Comparison of ENCODE assay signal across 28 cellular contexts in genomic region chr21:44291078-44291935, GRCh38. TPM values are rescaled to one million over a fixed set of nuclear protein-coding genes. Genes with fewer than 3 reads are reported as not detected.
DNase-seq lines count a peak whose midpoint lies in the region; ATAC-seq and TF ChIP-seq lines count a peak whose summit lies in the region.
"Had no signal": no experiment of that assay in that cellular context is flagged by ENCODE, and none has a peak within 500 bp of the region (broad histone marks: within the 10 kb centered on the region; RNA-seq: fewer than 3 reads in every experiment).

No MANE protein-coding gene starts in this region.

- no peak overlapping the region for H3K4me2 ChIP-seq in MM.1S (ENCODE audit: low read depth, low read length)
- H3K4me2 ChIP-seq: BLaER1, GM23338 had no signal

- DNase-seq in T-helper 2 cell treated with Interferon-gamma antibody and Interleukin-4, amounts not matched to agents 5 μg/mL and 100 μg/mL, for 36 hours (ENCODE audit: low spot score): no peak
- DNase-seq in T-helper 2 cell (no peak), T-helper 17 cell (peak in 1 of 3 donors; percentile 7), psoas muscle (peak; percentile 7 to 54), cerebellum (ENCODE audit: low spot score) (no peak), MM.1S (no peak)
- DNase-seq in CD4-positive, CD25-positive, alpha-beta regulatory T cell: no peak
- DNase-seq: ACHN; Caco-2; CD4-positive, alpha-beta T cell; DND-41; H9; HFFc6; Kasumi-1; MV-4-11; NCI-H1105; NCI-H146; NCI-H1930; NCI-H2107; NK-92 treated with Interleukin-12 subunit alpha and Interleukin-12 subunit beta, amount 100 ng/mL, for 24 hours; RPMI8226; SHP77 had no signal

- 77 to 86% (median 77%) methylated on average over 32 to 33 of the region's 33 CpGs for WGBS in psoas muscle, 3 donors

- H3K4me3 Mint-ChIP-seq in T-helper 2 cell treated with Interferon-gamma antibody and Interleukin-4, amounts not matched to agents 5 μg/mL and 100 μg/mL, for 36 hours: peak overlapping the region; percentile 32
- H3K4me3 Mint-ChIP-seq in CD4-positive, CD25-positive, alpha-beta regulatory T cell: peak overlapping the region in 2 of 4 donors; percentile 32 to 39
- peak overlapping the region; percentile 84 for H3K4me3 Mint-ChIP-seq in T-helper 17 cell
- H3K4me3 Mint-ChIP-seq in activated T-helper 17 cell treated with anti-CD3 and anti-CD28 coated beads, Interleukin-2, amount 50 U/mL, for 72 hours: no peak overlapping the region
- H3K4me3 Mint-ChIP-seq: GM23338, H9, HFFc6 had no signal

- intact Hi-C loops in psoas muscle (cut with DNase I): no loop called here

- H4K20me1 ChIP-seq in MM.1S (ENCODE audit: insufficient read depth, low read length): no peaks in the 10 kb centered on the region
- H4K20me1 ChIP-seq: BLaER1 had no signal

- H3K4me1 Mint-ChIP-seq in T-helper 2 cell treated with Interferon-gamma antibody and Interleukin-4, amounts not matched to agents 5 μg/mL and 100 μg/mL, for 36 hours (ENCODE audit: low read depth): peaks cover 10% of the 10 kb centered on the region
- peaks cover 0 to 21% (median 4%) of the 10 kb centered on the region in 4 donors for H3K4me1 Mint-ChIP-seq in CD4-positive, CD25-positive, alpha-beta regulatory T cell
- peaks cover 24% of the 10 kb centered on the region for H3K4me1 Mint-ChIP-seq in T-helper 17 cell
- peaks cover 4% of the 10 kb centered on the region for H3K4me1 Mint-ChIP-seq in activated T-helper 17 cell treated with anti-CD3 and anti-CD28 coated beads, Interleukin-2, amount 50 U/mL, for 72 hours
- H3K4me1 Mint-ChIP-seq: GM23338 had no signal

- no peaks in the 10 kb centered on the region for H3K79me2 ChIP-seq in MM.1S (ENCODE audit: low read length)

- no peaks in the 10 kb centered on the region for H3K27me3 ChIP-seq in CD4-positive, CD25-positive, alpha-beta regulatory T cell (ENCODE audit: control insufficient read depth, insufficient read depth, low read length)
- H3K27me3 ChIP-seq in psoas muscle (ENCODE audit: insufficient read depth in 3 of 3, low read length in 2 of 3) (peaks cover 0 to 21% (median 3%) of the 10 kb centered on the region in 3 donors), MM.1S (replicated peaks; ENCODE audit: insufficient read depth, low read length) (peaks cover 94% of the 10 kb centered on the region)
- H3K27me3 ChIP-seq: BLaER1 had no signal

- H3K27ac Mint-ChIP-seq in T-helper 2 cell treated with Interferon-gamma antibody and Interleukin-4, amounts not matched to agents 5 μg/mL and 100 μg/mL, for 36 hours: no peak overlapping the region
- H3K27ac Mint-ChIP-seq in CD4-positive, CD25-positive, alpha-beta regulatory T cell: peak overlapping the region in 2 of 3 donors; percentile 11 to 71
- peak overlapping the region; percentile 81 for H3K27ac Mint-ChIP-seq in T-helper 17 cell
- H3K27ac Mint-ChIP-seq in activated T-helper 17 cell treated with anti-CD3 and anti-CD28 coated beads, Interleukin-2, amount 50 U/mL, for 72 hours: no peak overlapping the region
- H3K27ac Mint-ChIP-seq: GM23338, HFFc6 had no signal

- no peaks in the 10 kb centered on the region for H3K36me3 ChIP-seq in CD4-positive, CD25-positive, alpha-beta regulatory T cell (ENCODE audit: control insufficient read depth, insufficient read depth, low read length)
- H3K36me3 ChIP-seq in psoas muscle (ENCODE audit: insufficient read depth in 1 of 2, low read depth in 1 of 2): no peaks in the 10 kb centered on the region
- no peaks in the 10 kb centered on the region for H3K36me3 ChIP-seq in MM.1S (replicated peaks; ENCODE audit: insufficient read depth, low read length)
- H3K36me3 ChIP-seq: BLaER1 had no signal

- peaks cover 23% of the 10 kb centered on the region for H3K4me1 ChIP-seq in CD4-positive, CD25-positive, alpha-beta regulatory T cell (ENCODE audit: control insufficient read depth, insufficient read depth, low read length, poor library complexity, severe bottlenecking)
- no peaks in the 10 kb centered on the region for H3K4me1 ChIP-seq in psoas muscle
- no peaks in the 10 kb centered on the region for H3K4me1 ChIP-seq in MM.1S (ENCODE audit: low read length)
- H3K4me1 ChIP-seq: Caco-2 had no signal

- no peak overlapping the region for H3K4me3 ChIP-seq in CD4-positive, CD25-positive, alpha-beta regulatory T cell (ENCODE audit: low read depth, low read length)
- H3K4me3 ChIP-seq in psoas muscle (no peak overlapping the region), MM.1S (ENCODE audit: low read length) (no peak overlapping the region)
- H3K4me3 ChIP-seq: BLaER1, GM23338, K562 had no signal

- H3K9me3 Mint-ChIP-seq in T-helper 2 cell treated with Interferon-gamma antibody and Interleukin-4, amounts not matched to agents 5 μg/mL and 100 μg/mL, for 36 hours: no peaks in the 10 kb centered on the region
- H3K9me3 Mint-ChIP-seq in CD4-positive, CD25-positive, alpha-beta regulatory T cell: no peaks in the 10 kb centered on the region
- H3K9me3 Mint-ChIP-seq in activated T-helper 17 cell treated with anti-CD3 and anti-CD28 coated beads, Interleukin-2, amount 50 U/mL, for 72 hours: no peaks in the 10 kb centered on the region
- H3K9me3 Mint-ChIP-seq: CD4-positive, alpha-beta T cell; GM23338; H9; HFFc6 had no signal

- TF ChIP-seq CTCF in psoas muscle (IDR thresholded peaks at IDR 0.05) (no peak), MM.1S (IDR thresholded peaks at IDR 0.05; ENCODE audit: low read length) (no peak)

- H3F3A ChIP-seq in MM.1S (ENCODE audit: insufficient read depth, low read length): no peaks in the 10 kb centered on the region

- H3K27ac ChIP-seq in CD4-positive, CD25-positive, alpha-beta regulatory T cell (ENCODE audit: insufficient read depth, low read length, poor library complexity, severe bottlenecking): no peak overlapping the region
- H3K27ac ChIP-seq in psoas muscle: no peak overlapping the region
- H3K27ac ChIP-seq in MM.1S (ENCODE audit: low read length): no peak overlapping the region
- H3K27ac ChIP-seq: BLaER1 had no signal

- H2AFZ ChIP-seq in MM.1S (ENCODE audit: low read length): no peak overlapping the region
- H2AFZ ChIP-seq: GM23338 had no signal

- H3K9me3 ChIP-seq in CD4-positive, CD25-positive, alpha-beta regulatory T cell (ENCODE audit: control insufficient read depth in 2 of 2, low read length in 2 of 2): no peaks in the 10 kb centered on the region
- H3K9me3 ChIP-seq in T-helper 17 cell (ENCODE audit: control insufficient read depth, low read length, poor library complexity, severe bottlenecking): no peaks in the 10 kb centered on the region
- no peaks in the 10 kb centered on the region for H3K9me3 ChIP-seq in psoas muscle
- no peaks in the 10 kb centered on the region for H3K9me3 ChIP-seq in MM.1S (replicated peaks; ENCODE audit: insufficient read depth, low read length)
- H3K9me3 ChIP-seq: BLaER1, Caco-2 had no signal

- H3K27me3 Mint-ChIP-seq in T-helper 2 cell treated with Interferon-gamma antibody and Interleukin-4, amounts not matched to agents 5 μg/mL and 100 μg/mL, for 36 hours (ENCODE audit: low read depth): no peaks in the 10 kb centered on the region
- peaks cover 4% of the 10 kb centered on the region for H3K27me3 Mint-ChIP-seq in CD4-positive, CD25-positive, alpha-beta regulatory T cell
- no peaks in the 10 kb centered on the region for H3K27me3 Mint-ChIP-seq in T-helper 17 cell
- no peaks in the 10 kb centered on the region for H3K27me3 Mint-ChIP-seq in activated T-helper 17 cell treated with anti-CD3 and anti-CD28 coated beads, Interleukin-2, amount 50 U/mL, for 72 hours

- H3K9me2 ChIP-seq in MM.1S (replicated peaks; ENCODE audit: insufficient read depth, low read length): no peaks in the 10 kb centered on the region

- ATAC-seq in CD4-positive, CD25-positive, alpha-beta regulatory T cell (ENCODE audit: low read depth in 2 of 2): no peak
- ATAC-seq in T-helper 17 cell: no peak
- ATAC-seq in psoas muscle: no peak
- ATAC-seq in activated T-helper 17 cell treated with anti-CD3 and anti-CD28 coated beads, Interleukin-2, amount 50 U/mL, for 72 hours (replicated peaks): no peak

- H3K9ac ChIP-seq in MM.1S (ENCODE audit: low read length): no peak overlapping the region
- H3K9ac ChIP-seq: BLaER1 had no signal

- H3K36me3 Mint-ChIP-seq in T-helper 2 cell treated with Interferon-gamma antibody and Interleukin-4, amounts not matched to agents 5 μg/mL and 100 μg/mL, for 36 hours (ENCODE audit: low read depth): no peaks in the 10 kb centered on the region
- H3K36me3 Mint-ChIP-seq in CD4-positive, CD25-positive, alpha-beta regulatory T cell: no peaks in the 10 kb centered on the region
- H3K36me3 Mint-ChIP-seq in T-helper 17 cell (ENCODE audit: low read depth): no peaks in the 10 kb centered on the region
- no peaks in the 10 kb centered on the region for H3K36me3 Mint-ChIP-seq in activated T-helper 17 cell treated with anti-CD3 and anti-CD28 coated beads, Interleukin-2, amount 50 U/mL, for 72 hours (ENCODE audit: low read depth)

RNA-seq across cellular contexts. Expression of gene AIRE, which starts 5.6 kb away (rescaled TPM):
- 0.39 TPM for total RNA-seq in CD4-positive, CD25-positive, alpha-beta regulatory T cell
- polyA plus RNA-seq in CD4-positive, CD25-positive, alpha-beta regulatory T cell: 1 to 10 TPM in 1 of 4 donors, under 1 TPM in 3; 0.07 to 2.0 (median 0.33) TPM
- total RNA-seq in T-helper 17 cell: 1 to 10 TPM; 1.4 to 3.4 TPM
- total RNA-seq in psoas muscle: under 1 TPM in 1 of 4 donors, not detected in 3; 0.19 TPM
- under 1 TPM; 0.01 to 0.17 (median 0.04) TPM for polyA plus RNA-seq in psoas muscle
- 0.09 TPM for total RNA-seq in cerebellum
- total RNA-seq in activated T-helper 17 cell treated with anti-CD3 and anti-CD28 coated beads, Interleukin-2, amount 50 U/mL, for 72 hours: not detected
- total RNA-seq: Caco-2, K562, M059J, SK-MEL-5 had no signal
- polyA plus RNA-seq: GM23338 had no signal

RNA-seq across cellular contexts. Expression of gene PFKL, which starts 8.5 kb away (rescaled TPM):
- 204 TPM for total RNA-seq in CD4-positive, CD25-positive, alpha-beta regulatory T cell
- polyA plus RNA-seq in CD4-positive, CD25-positive, alpha-beta regulatory T cell: 100 to 1,000 TPM; 125 to 185 (median 157) TPM
- total RNA-seq in T-helper 17 cell (100 to 1,000 TPM; 132 to 176 TPM), psoas muscle (10 to 100 TPM; 17.8 to 33.6 (median 27.7) TPM), cerebellum (77.6 TPM)
- polyA plus RNA-seq in psoas muscle: 10 to 100 TPM in 2 of 3 donors, 1 to 10 TPM in 1; 9.2 to 21.2 (median 13.7) TPM
- total RNA-seq in activated T-helper 17 cell treated with anti-CD3 and anti-CD28 coated beads, Interleukin-2, amount 50 U/mL, for 72 hours: 100 to 1,000 TPM; 150 to 184 TPM

RNA-seq across cellular contexts. Expression of gene DNMT3L, which starts 29.6 kb away (rescaled TPM):
- not detected for total RNA-seq in CD4-positive, CD25-positive, alpha-beta regulatory T cell
- polyA plus RNA-seq in CD4-positive, CD25-positive, alpha-beta regulatory T cell: not detected
- total RNA-seq in T-helper 17 cell: not detected
- total RNA-seq in psoas muscle: not detected
- polyA plus RNA-seq in psoas muscle: not detected
- not detected for total RNA-seq in cerebellum
- not detected for total RNA-seq in activated T-helper 17 cell treated with anti-CD3 and anti-CD28 coated beads, Interleukin-2, amount 50 U/mL, for 72 hours
- total RNA-seq: CD4-positive, alpha-beta T cell; GM23338; HFFc6; K562; M059J; SK-MEL-5 had no signal

RNA-seq across cellular contexts. Expression of gene CFAP410, which starts 47.9 kb away (rescaled TPM):
- 49.1 TPM for total RNA-seq in CD4-positive, CD25-positive, alpha-beta regulatory T cell
- 10 to 100 TPM; 16.4 to 18.1 (median 17.1) TPM for polyA plus RNA-seq in CD4-positive, CD25-positive, alpha-beta regulatory T cell
- 10 to 100 TPM; 48.0 to 54.2 TPM for total RNA-seq in T-helper 17 cell
- 10 to 100 TPM in 2 of 4 donors, 1 to 10 TPM in 2; 8.3 to 10.5 (median 9.7) TPM for total RNA-seq in psoas muscle
- 10 to 100 TPM in 2 of 3 donors, 1 to 10 TPM in 1; 9.9 to 13.7 (median 10.1) TPM for polyA plus RNA-seq in psoas muscle
- total RNA-seq in cerebellum: 9.3 TPM
- total RNA-seq in activated T-helper 17 cell treated with anti-CD3 and anti-CD28 coated beads, Interleukin-2, amount 50 U/mL, for 72 hours: 10 to 100 TPM; 13.7 to 16.4 TPM

RNA-seq across cellular contexts. Expression of gene ICOSLG, which starts 50.6 kb away (rescaled TPM):
- total RNA-seq in CD4-positive, CD25-positive, alpha-beta regulatory T cell: 22.6 TPM
- 1 to 10 TPM in 2 of 4 donors, under 1 TPM in 2; 0.49 to 2.0 (median 1.3) TPM for polyA plus RNA-seq in CD4-positive, CD25-positive, alpha-beta regulatory T cell
- total RNA-seq in T-helper 17 cell: 10 to 100 TPM in 1 of 2 donors, 1 to 10 TPM in 1; 9.4 to 19.1 TPM
- total RNA-seq in psoas muscle: 1 to 10 TPM in 3 of 4 donors, under 1 TPM in 1; 0.69 to 5.9 (median 2.6) TPM
- polyA plus RNA-seq in psoas muscle: 1 to 10 TPM in 2 of 3 donors, under 1 TPM in 1; 0.27 to 1.6 (median 1.0) TPM
- total RNA-seq in cerebellum: 0.91 TPM
- total RNA-seq in activated T-helper 17 cell treated with anti-CD3 and anti-CD28 coated beads, Interleukin-2, amount 50 U/mL, for 72 hours: 1 to 10 TPM; 2.0 to 6.4 TPM

Comparison
In these comparisons a context has a peak if more than half of its experiments do, and no peak if none do; other contexts are left out.
1. DNase-seq: peak in psoas muscle (2 of 2); none in T-helper 2 cell treated with Interferon-gamma antibody and Interleukin-4, amounts not matched to agents 5 μg/mL and 100 μg/mL, for 36 hours (single experiment), T-helper 2 cell (0 of 5), CD4-positive, CD25-positive, alpha-beta regulatory T cell (0 of 3), cerebellum (single experiment) and MM.1S (single experiment).
2. H3K27ac Mint-ChIP-seq: peak in CD4-positive, CD25-positive, alpha-beta regulatory T cell (2 of 3) and T-helper 17 cell (single experiment); none in T-helper 2 cell treated with Interferon-gamma antibody and Interleukin-4, amounts not matched to agents 5 μg/mL and 100 μg/mL, for 36 hours (single experiment) and activated T-helper 17 cell treated with anti-CD3 and anti-CD28 coated beads, Interleukin-2, amount 50 U/mL, for 72 hours (single experiment).